22 cellular contexts compared by ENCODE assay signal in the genomic region with DNA sequence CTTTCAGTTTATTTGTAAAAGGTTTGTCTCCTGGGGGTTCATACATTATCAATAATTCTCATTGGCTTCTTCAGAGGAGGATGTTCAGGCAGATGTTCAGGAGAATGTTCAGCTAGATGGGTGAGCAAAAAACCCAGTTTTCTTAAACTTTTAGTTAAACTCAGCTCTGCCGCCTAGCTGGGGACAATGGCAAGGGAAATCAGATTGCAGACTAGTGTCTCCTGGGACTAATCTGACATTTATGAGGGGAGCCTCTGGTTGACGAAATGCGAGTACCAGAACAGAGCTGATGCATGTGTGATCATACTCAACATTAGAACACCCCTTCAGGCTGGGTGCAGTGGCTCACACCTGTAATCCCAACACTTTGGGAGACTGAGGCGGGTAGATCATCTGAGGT.
"Had no signal": no experiment of that assay in that cellular context is flagged by ENCODE, and none has a peak within 500 bp of the region (broad histone marks: within the 10 kb centered on the region; RNA-seq: fewer than 3 reads in every experiment).

No MANE protein-coding gene starts in this region.

- H3K27me3 ChIP-seq: breast epithelium, left lung, ovary, spleen, suprapubic skin, tibial nerve had no signal

- H3K9me3 ChIP-seq: breast epithelium, left lung, ovary, prostate gland, spleen, suprapubic skin, tibial nerve had no signal

- DNase-seq: activated CD4-positive, alpha-beta T cell treated with anti-CD3 and anti-CD28 coated beads, Interleukin-2, amount 10 ng/mL, durations not matched to agents 7 days and 5 days; activated naive CD4-positive, alpha-beta T cell treated with anti-CD3 and anti-CD28 coated beads for 36 hours; activated naive CD8-positive, alpha-beta T cell treated with anti-CD3 and anti-CD28 coated beads, Interleukin-2, amount 10 ng/mL, durations not matched to agents 7 days and 5 days; activated T-cell treated with anti-CD3 and anti-CD28 coated beads, Interleukin-2, amount 50 U/mL, for 24 hours; amniotic stem cell; effector memory CD4-positive, alpha-beta T cell; foreskin melanocyte; kidney glomerular epithelial cell; left lung; naive thymus-derived CD4-positive, alpha-beta T cell; ovary; spleen; stimulated activated CD4-positive, alpha-beta T cell treated with anti-CD3 and anti-CD28 coated beads, Interleukin-4, amount 100 ng/mL, for 1 hour had no signal

- H3K9me3 Mint-ChIP-seq: activated CD4-positive, alpha-beta T cell treated with anti-CD3 and anti-CD28 coated beads, Interleukin-2, amount 10 ng/mL, durations not matched to agents 7 days and 5 days; activated naive CD4-positive, alpha-beta T cell treated with anti-CD3 and anti-CD28 coated beads for 36 hours; activated T-cell treated with anti-CD3 and anti-CD28 coated beads, Interleukin-2, amount 50 U/mL, for 24 hours; central memory CD8-positive, alpha-beta T cell; stimulated activated naive CD8-positive, alpha-beta T cell treated with anti-CD3 and anti-CD28 coated beads, Interleukin-15, Interleukin-2, amounts not matched to agents 100 ng/mL and 50 ng/mL, for 24 hours; T-helper 1 cell treated with Interleukin-12 subunit alpha and Interleukin-12 subunit beta and Interleukin-4 antibody, amounts not matched to agents 30 μg/mL and 1 μg/mL, for 36 hours had no signal

- H3K4me1 ChIP-seq: breast epithelium, left lung, prostate gland, spleen, tibial nerve had no signal

- H3K27me3 Mint-ChIP-seq: activated CD4-positive, alpha-beta T cell treated with anti-CD3 and anti-CD28 coated beads, Interleukin-2, amount 10 ng/mL, durations not matched to agents 7 days and 5 days; activated naive CD8-positive, alpha-beta T cell treated with anti-CD3 and anti-CD28 coated beads, Interleukin-2, amount 10 ng/mL, durations not matched to agents 7 days and 5 days; activated T-cell treated with anti-CD3 and anti-CD28 coated beads, Interleukin-2, amount 50 U/mL, for 24 hours; central memory CD8-positive, alpha-beta T cell; naive thymus-derived CD4-positive, alpha-beta T cell; stimulated activated naive CD8-positive, alpha-beta T cell treated with anti-CD3 and anti-CD28 coated beads, Interleukin-15, Interleukin-2, amounts not matched to agents 100 ng/mL and 50 ng/mL, for 24 hours had no signal

- H3K4me3 ChIP-seq: breast epithelium, left lung, lung, ovary, prostate gland, spleen, suprapubic skin, tibial nerve had no signal

- H3K4me1 Mint-ChIP-seq: central memory CD8-positive, alpha-beta T cell had no signal

- H3K27ac ChIP-seq: breast epithelium, left lung, ovary, prostate gland, spleen, suprapubic skin, tibial nerve had no signal

- ATAC-seq: esophagus mucosa; left lung; naive thymus-derived CD4-positive, alpha-beta T cell had no signal

- H3K36me3 ChIP-seq: breast epithelium, left lung, ovary, prostate gland, spleen, suprapubic skin, tibial nerve had no signal

- H3K4me3 Mint-ChIP-seq: activated CD4-positive, alpha-beta T cell treated with anti-CD3 and anti-CD28 coated beads, Interleukin-2, amount 10 ng/mL, durations not matched to agents 7 days and 5 days; activated naive CD4-positive, alpha-beta T cell treated with anti-CD3 and anti-CD28 coated beads for 36 hours; activated naive CD8-positive, alpha-beta T cell treated with anti-CD3 and anti-CD28 coated beads, Interleukin-2, amount 10 ng/mL, durations not matched to agents 7 days and 5 days; activated T-cell treated with anti-CD3 and anti-CD28 coated beads, Interleukin-2, amount 50 U/mL, for 24 hours; central memory CD8-positive, alpha-beta T cell; naive thymus-derived CD4-positive, alpha-beta T cell; stimulated activated naive CD8-positive, alpha-beta T cell treated with anti-CD3 and anti-CD28 coated beads, Interleukin-15, Interleukin-2, amounts not matched to agents 100 ng/mL and 50 ng/mL, for 24 hours; T-helper 1 cell treated with Interleukin-12 subunit alpha and Interleukin-12 subunit beta and Interleukin-4 antibody, amounts not matched to agents 30 μg/mL and 1 μg/mL, for 36 hours had no signal

- H3K27ac Mint-ChIP-seq: activated CD4-positive, alpha-beta T cell treated with anti-CD3 and anti-CD28 coated beads, Interleukin-2, amount 10 ng/mL, durations not matched to agents 7 days and 5 days; activated naive CD4-positive, alpha-beta T cell treated with anti-CD3 and anti-CD28 coated beads for 36 hours; activated naive CD8-positive, alpha-beta T cell treated with anti-CD3 and anti-CD28 coated beads, Interleukin-2, amount 10 ng/mL, durations not matched to agents 7 days and 5 days; activated T-cell treated with anti-CD3 and anti-CD28 coated beads, Interleukin-2, amount 50 U/mL, for 24 hours; naive thymus-derived CD4-positive, alpha-beta T cell; stimulated activated naive CD8-positive, alpha-beta T cell treated with anti-CD3 and anti-CD28 coated beads, Interleukin-15, Interleukin-2, amounts not matched to agents 100 ng/mL and 50 ng/mL, for 24 hours; T-helper 1 cell treated with Interleukin-12 subunit alpha and Interleukin-12 subunit beta and Interleukin-4 antibody, amounts not matched to agents 30 μg/mL and 1 μg/mL, for 36 hours had no signal
